ENCODE assay signal across 16 cellular contexts in genomic region chr5:158409507-158409906, GRCh38.
DNase-seq lines count a peak whose midpoint lies in the region; ATAC-seq and TF ChIP-seq lines count a peak whose summit lies in the region.
"Had no signal": no experiment of that assay in that cellular context is flagged by ENCODE, and none has a peak within 500 bp of the region (broad histone marks: within the 10 kb centered on the region; RNA-seq: fewer than 3 reads in every experiment).

No MANE protein-coding gene starts in this region.

- H3K27me3 Mint-ChIP-seq in activated T-helper 17 cell treated with anti-CD3 and anti-CD28 coated beads, Interleukin-2, amount 50 U/mL, for 72 hours, result peaks cover 10% of the 10 kb centered on the region

- DNase-seq in GM12865 (ENCODE audit: low read depth), result peak; percentile 55
- no peak for DNase-seq in cerebellar nuclear complex (lab: John Stamatoyannopoulos, UW)
- no peak for DNase-seq in stimulated activated naive CD4-positive, alpha-beta T cell treated with Interleukin-2 at 50 U/mL for 16 hours (lab: John Stamatoyannopoulos, UW)
- no peak for DNase-seq in activated CD4-positive, CD25-positive, alpha-beta regulatory T cell treated with anti-CD3 and anti-CD28 coated beads, Interleukin-2, amount 50 U/mL, for 72 hours
- DNase-seq: activated CD4-positive, alpha-beta T cell treated with anti-CD3 and anti-CD28 coated beads, Interleukin-2, amount 50 U/mL, for 48 hours; activated gamma-delta T cell; DMS 273 treated with DMSO at 0.1 percent for 48 hours; endodermal cell; gastrocnemius medialis; NCI-H1436; stimulated activated CD4-positive, alpha-beta T cell treated with anti-CD3 and anti-CD28 coated beads, Interleukin-1b, Interleukin-23, amount 100 ng/mL, for 48 hours had no signal

- no peaks in the 10 kb centered on the region for H3K36me3 Mint-ChIP-seq in activated T-helper 17 cell treated with anti-CD3 and anti-CD28 coated beads, Interleukin-2, amount 50 U/mL, for 72 hours (ENCODE audit: low read depth)

- no peaks in the 10 kb centered on the region for H3K9me3 Mint-ChIP-seq in activated T-helper 17 cell treated with anti-CD3 and anti-CD28 coated beads, Interleukin-2, amount 50 U/mL, for 72 hours

- no peak overlapping the region for H3K4me3 Mint-ChIP-seq in activated T-helper 17 cell treated with anti-CD3 and anti-CD28 coated beads, Interleukin-2, amount 50 U/mL, for 72 hours
- H3K4me3 Mint-ChIP-seq: endodermal cell had no signal

- ATAC-seq in GM19372 (IDR thresholded peaks at IDR 0.05; ENCODE audit: low read depth, unreplicated experiment) (peak; percentile 70), HG02763 (IDR thresholded peaks at IDR 0.05; ENCODE audit: unreplicated experiment) (peak; percentile 79), HG03469 (IDR thresholded peaks at IDR 0.05; ENCODE audit: unreplicated experiment) (peak; percentile 46)
- ATAC-seq in activated T-helper 17 cell treated with anti-CD3 and anti-CD28 coated beads, Interleukin-2, amount 50 U/mL, for 72 hours (replicated peaks), result no peak
- ATAC-seq: gastrocnemius medialis, HCT116 had no signal

- H3K27ac Mint-ChIP-seq in activated T-helper 17 cell treated with anti-CD3 and anti-CD28 coated beads, Interleukin-2, amount 50 U/mL, for 72 hours, result no peak overlapping the region
- H3K27ac Mint-ChIP-seq: endodermal cell had no signal

- TF ChIP-seq CTCF in GM12865 (IDR thresholded peaks at IDR 0.05; ENCODE audit: insufficient read depth, low read depth, low read length, missing control alignments), result no peak

- no peaks in the 10 kb centered on the region for H3K4me1 Mint-ChIP-seq in activated T-helper 17 cell treated with anti-CD3 and anti-CD28 coated beads, Interleukin-2, amount 50 U/mL, for 72 hours
- H3K4me1 Mint-ChIP-seq: endodermal cell had no signal

- peak overlapping the region; percentile 24 for H3K4me3 ChIP-seq in GM12865 (ENCODE audit: low read depth, low read length)
- H3K4me3 ChIP-seq: gastrocnemius medialis had no signal
